ENCODE assay signal across 20 cellular contexts in genomic region chr10:114272696-114273095, GRCh38. TPM values are rescaled to one million over a fixed set of nuclear protein-coding genes. Genes with fewer than 3 reads are reported as not detected.
DNase-seq lines count a peak whose midpoint lies in the region; ATAC-seq, FAIRE-seq and TF ChIP-seq lines count a peak whose summit lies in the region.
"Had no signal": no experiment of that assay in that cellular context is flagged by ENCODE, and none has a peak within 500 bp of the region (broad histone marks: within the 10 kb centered on the region; RNA-seq: fewer than 3 reads in every experiment).

No MANE protein-coding gene starts in this region.

- H3K4me1 ChIP-seq in kidney (ENCODE audit: control insufficient read depth in 1 of 2, insufficient read depth in 1 of 2, low read depth in 1 of 2, low read length in 2 of 2): no peaks in the 10 kb centered on the region
- peaks cover 3% of the 10 kb centered on the region for H3K4me1 ChIP-seq in upper lobe of right lung

- ATAC-seq in upper lobe of right lung: no peak
- no peak for ATAC-seq in natural killer cell
- ATAC-seq in sciatic nerve: no peak
- ATAC-seq: GM12878 had no signal

- no peak overlapping the region for H3K27ac Mint-ChIP-seq in natural killer cell
- H3K27ac Mint-ChIP-seq: CD14-positive monocyte; CD4-positive, alpha-beta memory T cell had no signal

- no peaks in the 10 kb centered on the region for H3K9me3 Mint-ChIP-seq in natural killer cell

- H3K9me3 ChIP-seq in kidney (ENCODE audit: control insufficient read depth in 1 of 2, low read length in 2 of 2): no peaks in the 10 kb centered on the region
- H3K9me3 ChIP-seq in upper lobe of right lung: no peaks in the 10 kb centered on the region
- H3K9me3 ChIP-seq: A549 had no signal

- no peak overlapping the region for H3K4me3 ChIP-seq in kidney (ENCODE audit: low read length in 2 of 2)
- H3K4me3 ChIP-seq in upper lobe of right lung: no peak overlapping the region
- H3K4me3 ChIP-seq: A549, GM12878 had no signal

- H3K4me1 Mint-ChIP-seq in natural killer cell: no peaks in the 10 kb centered on the region
- H3K4me1 Mint-ChIP-seq: CD14-positive monocyte; CD4-positive, alpha-beta memory T cell had no signal

- H3K36me3 Mint-ChIP-seq in natural killer cell: no peaks in the 10 kb centered on the region
- H3K36me3 Mint-ChIP-seq: CD14-positive monocyte; CD4-positive, alpha-beta memory T cell had no signal

- intact Hi-C loops in kidney (cut with DNase I) (no loop called here), posterior vena cava (cut with DNase I) (no loop called here), upper lobe of right lung (cut with DNase I) (no loop called here), natural killer cell (cut with micrococcal nuclease) (no loop called here), sciatic nerve (cut with DNase I) (no loop called here)

- peaks cover 7 to 15% of the 10 kb centered on the region in 2 donors for H3K27me3 Mint-ChIP-seq in natural killer cell (ENCODE audit: low read depth in 2 of 2)

- H3K36me3 ChIP-seq in kidney (ENCODE audit: control insufficient read depth in 1 of 2, insufficient read depth in 2 of 2, low read length in 2 of 2): no peaks in the 10 kb centered on the region
- no peaks in the 10 kb centered on the region for H3K36me3 ChIP-seq in upper lobe of right lung

- H3K4me3 Mint-ChIP-seq in natural killer cell: no peak overlapping the region
- H3K4me3 Mint-ChIP-seq: CD14-positive monocyte; CD4-positive, alpha-beta memory T cell had no signal

- H3K27me3 ChIP-seq in upper lobe of right lung: no peaks in the 10 kb centered on the region

- no peak for FAIRE-seq in kidney (lab: Jason Lieb, UNC)
- FAIRE-seq: A549, GM12878 had no signal

- no peak for TF ChIP-seq CTCF in kidney (IDR thresholded peaks at IDR 0.05; ENCODE audit: borderline replicate concordance, extremely low read depth, insufficient read depth)
- no peak for TF ChIP-seq CTCF in upper lobe of right lung (IDR thresholded peaks at IDR 0.05)
- no peak for TF ChIP-seq CTCF in natural killer cell (IDR thresholded peaks at IDR 0.05)

- peak; percentile 30 for DNase-seq in activated effector memory CD4-positive, alpha-beta T cell treated with anti-CD3 and anti-CD28 coated beads, Interleukin-2, amount 50 U/mL, for 16 hours
- no peak for DNase-seq in activated effector memory CD4-positive, alpha-beta T cell treated with Interleukin-2 at 50 U/mL for 16 hours
- DNase-seq in kidney (peak; percentile 22), posterior vena cava (ENCODE audit: low spot score) (peak; percentile 34), upper lobe of right lung (peak; percentile 15), activated T-cell treated with anti-CD3 and anti-CD28 coated beads for 4 hours (no peak), natural killer cell (no peak), sciatic nerve (ENCODE audit: low spot score) (no peak)
- DNase-seq: AML-193; Calu3; CD4-positive, alpha-beta memory T cell; DND-41; EL; GOT3; H7 had no signal

- no peak overlapping the region for H3K27ac ChIP-seq in kidney (ENCODE audit: low read depth in 2 of 2, low read length in 2 of 2)
- no peak overlapping the region for H3K27ac ChIP-seq in upper lobe of right lung
- H3K27ac ChIP-seq: 22Rv1, A549 had no signal

- no peak overlapping the region for H3K9ac ChIP-seq in kidney (ENCODE audit: low read length in 2 of 2)

RNA-seq across cellular contexts. Expression of gene VWA2, which starts 33.6 kb away (rescaled TPM):
- total RNA-seq in kidney: 6.5 TPM
- 0.17 TPM for polyA plus RNA-seq in kidney (ENCODE audit: insufficient read depth, low read depth, low replicate concordance)
- not detected for total RNA-seq in posterior vena cava
- total RNA-seq in upper lobe of right lung: 15.5 TPM
- total RNA-seq in natural killer cell: not detected
- 0.62 TPM for total RNA-seq in sciatic nerve
- total RNA-seq: CD4-positive, alpha-beta memory T cell; G401; GM12878 had no signal
- polyA plus RNA-seq: A549; CD14-positive monocyte; CD4-positive, alpha-beta memory T cell had no signal

Comparison
In these comparisons a context has a peak if more than half of its experiments do, and no peak if none do; other contexts are left out.
1. DNase-seq: peak in activated effector memory CD4-positive, alpha-beta T cell treated with anti-CD3 and anti-CD28 coated beads, Interleukin-2, amount 50 U/mL, for 16 hours (single experiment), kidney (single experiment), posterior vena cava (single experiment) and upper lobe of right lung (single experiment); none in activated effector memory CD4-positive, alpha-beta T cell treated with Interleukin-2 at 50 U/mL for 16 hours (single experiment), activated T-cell treated with anti-CD3 and anti-CD28 coated beads for 4 hours (single experiment), natural killer cell (single experiment) and sciatic nerve (single experiment).